Comparison of ENCODE assay signal across 1 cellular context in the genomic region with DNA sequence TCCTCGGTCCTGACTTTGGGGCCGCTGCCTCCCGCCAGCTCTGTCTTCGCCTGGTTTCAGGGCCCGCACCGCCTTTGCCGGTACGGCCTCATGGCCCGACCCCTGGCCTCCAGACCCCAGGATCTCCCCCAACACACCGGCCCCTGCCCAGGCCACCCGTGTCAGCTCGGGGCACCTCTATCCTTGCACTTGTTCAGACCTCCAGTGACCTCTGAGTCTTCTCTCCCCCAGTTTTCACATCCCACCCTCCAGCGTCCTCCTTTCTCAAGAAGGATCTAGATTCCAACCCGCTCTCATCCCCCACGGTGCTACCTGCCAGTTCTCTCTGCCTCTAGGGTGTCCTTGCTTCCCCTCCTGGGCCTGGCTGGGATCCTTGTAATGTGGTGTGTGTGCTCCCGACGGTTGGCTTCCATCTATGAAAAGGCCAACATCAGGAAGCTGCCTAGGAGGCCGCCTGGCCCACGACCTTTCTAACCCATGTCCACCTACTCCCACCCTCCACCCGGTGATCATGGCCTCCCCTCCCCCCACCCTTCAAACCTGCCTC.
TF ChIP-seq lines count a peak whose summit lies in the region.

No MANE protein-coding gene starts in this region.

TF ChIP-seq in HCT116, 20 proteins besides CTCF, POLR2A, EP300 and RAD21 (continued from another document):
- TF ChIP-seq, protein P1, sequence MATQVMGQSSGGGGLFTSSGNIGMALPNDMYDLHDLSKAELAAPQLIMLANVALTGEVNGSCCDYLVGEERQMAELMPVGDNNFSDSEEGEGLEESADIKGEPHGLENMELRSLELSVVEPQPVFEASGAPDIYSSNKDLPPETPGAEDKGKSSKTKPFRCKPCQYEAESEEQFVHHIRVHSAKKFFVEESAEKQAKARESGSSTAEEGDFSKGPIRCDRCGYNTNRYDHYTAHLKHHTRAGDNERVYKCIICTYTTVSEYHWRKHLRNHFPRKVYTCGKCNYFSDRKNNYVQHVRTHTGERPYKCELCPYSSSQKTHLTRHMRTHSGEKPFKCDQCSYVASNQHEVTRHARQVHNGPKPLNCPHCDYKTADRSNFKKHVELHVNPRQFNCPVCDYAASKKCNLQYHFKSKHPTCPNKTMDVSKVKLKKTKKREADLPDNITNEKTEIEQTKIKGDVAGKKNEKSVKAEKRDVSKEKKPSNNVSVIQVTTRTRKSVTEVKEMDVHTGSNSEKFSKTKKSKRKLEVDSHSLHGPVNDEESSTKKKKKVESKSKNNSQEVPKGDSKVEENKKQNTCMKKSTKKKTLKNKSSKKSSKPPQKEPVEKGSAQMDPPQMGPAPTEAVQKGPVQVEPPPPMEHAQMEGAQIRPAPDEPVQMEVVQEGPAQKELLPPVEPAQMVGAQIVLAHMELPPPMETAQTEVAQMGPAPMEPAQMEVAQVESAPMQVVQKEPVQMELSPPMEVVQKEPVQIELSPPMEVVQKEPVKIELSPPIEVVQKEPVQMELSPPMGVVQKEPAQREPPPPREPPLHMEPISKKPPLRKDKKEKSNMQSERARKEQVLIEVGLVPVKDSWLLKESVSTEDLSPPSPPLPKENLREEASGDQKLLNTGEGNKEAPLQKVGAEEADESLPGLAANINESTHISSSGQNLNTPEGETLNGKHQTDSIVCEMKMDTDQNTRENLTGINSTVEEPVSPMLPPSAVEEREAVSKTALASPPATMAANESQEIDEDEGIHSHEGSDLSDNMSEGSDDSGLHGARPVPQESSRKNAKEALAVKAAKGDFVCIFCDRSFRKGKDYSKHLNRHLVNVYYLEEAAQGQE (IDR thresholded peaks at IDR 0.05; ENCODE audit: low read depth), result no peak
TF ChIP-seq in HCT116: peak in this region for 0.
